8 cellular contexts compared by ENCODE assay signal in genomic region chr16:53549970-53550406, GRCh38. TPM values are rescaled to one million over a fixed set of nuclear protein-coding genes. Genes with fewer than 3 reads are reported as not detected.
A peak's percentile ranks its signal among the peaks of the same experiment; 100 is the strongest.
DNase-seq lines count a peak whose midpoint lies in the region; ATAC-seq and TF ChIP-seq lines count a peak whose summit lies in the region.

No MANE protein-coding gene starts in this region.

- no peak overlapping the region for H3K4me3 ChIP-seq in HFF-Myc (replicated peaks; ENCODE audit: low read depth, low read length)
- no peak overlapping the region for H3K4me3 ChIP-seq in ascending aorta
- H3K4me3 ChIP-seq in skeletal muscle cell (ENCODE audit: low read depth, low read length): no peak overlapping the region

- no peak for ATAC-seq in HG03280 (IDR thresholded peaks at IDR 0.05; ENCODE audit: unreplicated experiment)

- no peaks in the 10 kb centered on the region for H3K9me3 ChIP-seq in ascending aorta

- no peaks in the 10 kb centered on the region for H3K27me3 ChIP-seq in ascending aorta

- no peaks in the 10 kb centered on the region for H3K4me1 ChIP-seq in ascending aorta

- intact Hi-C loops in ascending aorta (cut with DNase I): no loop called here

- no peaks in the 10 kb centered on the region for H3K36me3 ChIP-seq in ascending aorta

- DNase-seq in GM04504 (ENCODE audit: low read depth) (peak; percentile 80), HFF-Myc (ENCODE audit: extremely low read depth, low read depth) (peak; percentile 84), NCI-H1417 treated with DMSO at 0.1 percent for 48 hours (lab: John Stamatoyannopoulos, UW) (peak; percentile 75), T follicular helper cell (ENCODE audit: low read depth) (peak; percentile 40), ascending aorta (ENCODE audit: low spot score in 2 of 2) (peak in 1 of 2 donors; percentile 66), hepatic stellate cell (ENCODE audit: low spot score) (peak; percentile 78), skeletal muscle cell (ENCODE audit: low read depth) (peak; percentile 70)

- peak; percentile 73 for TF ChIP-seq CTCF in HFF-Myc (IDR thresholded peaks at IDR 0.05; ENCODE audit: low read depth, low read length, missing control alignments)
- TF ChIP-seq CTCF in ascending aorta (IDR thresholded peaks at IDR 0.05): peak; percentile 34 to 66 (median 42)

- H3K27ac ChIP-seq in ascending aorta: no peak overlapping the region

RNA-seq across cellular contexts. Expression of gene AKTIP, which starts 47.0 kb away (rescaled TPM):
- total RNA-seq in ascending aorta: 58.0 TPM
